In genomic region chr3:45670995-45671394, GRCh38 we compare ENCODE assay signal across 20 cellular contexts. TPM values are rescaled to one million over a fixed set of nuclear protein-coding genes. Genes with fewer than 3 reads are reported as not detected.
A peak's percentile ranks its signal among the peaks of the same experiment; 100 is the strongest.
DNase-seq lines count a peak whose midpoint lies in the region; TF ChIP-seq lines count a peak whose summit lies in the region.
"Had no signal": no experiment of that assay in that cellular context is flagged by ENCODE, and none has a peak within 500 bp of the region (broad histone marks: within the 10 kb centered on the region; RNA-seq: fewer than 3 reads in every experiment).

No MANE protein-coding gene starts in this region.

- no peak overlapping the region for H3K4me3 Mint-ChIP-seq in MCF 10A (ENCODE audit: unreplicated experiment)
- H3K4me3 Mint-ChIP-seq: activated naive CD4-positive, alpha-beta T cell treated with anti-CD3 and anti-CD28 coated beads, Interleukin-2, amount 50 U/mL, for 24 hours; CD4-positive, alpha-beta memory T cell; type B pancreatic cell had no signal

- no peak overlapping the region for H2AK5ac ChIP-seq in mesenchymal stem cell (ENCODE audit: low read length, severe bottlenecking)

- H2BK5ac ChIP-seq in mesenchymal stem cell (ENCODE audit: low read depth, low read length, poor library complexity, severe bottlenecking) = no peak overlapping the region

- 97% methylated on average over 2 of the region's 2 CpGs for WGBS in mesenchymal stem cell

- no peak overlapping the region for H2BK15ac ChIP-seq in mesenchymal stem cell (ENCODE audit: low read depth, poor library complexity, severe bottlenecking)

- TF ChIP-seq POLR2A in breast epithelium (IDR thresholded peaks at IDR 0.05) (no peak), uterus (IDR thresholded peaks at IDR 0.05) (no peak)

- H3K27me3 ChIP-seq in breast epithelium = no peaks in the 10 kb centered on the region
- no peaks in the 10 kb centered on the region for H3K27me3 ChIP-seq in mesenchymal stem cell (ENCODE audit: control insufficient read depth in 1 of 2, insufficient read depth in 1 of 2, low read length in 2 of 2)
- no peaks in the 10 kb centered on the region for H3K27me3 ChIP-seq in uterus

- no peak overlapping the region for H3K4ac ChIP-seq in mesenchymal stem cell (ENCODE audit: low read depth in 1 of 2, low read length in 2 of 2)

- peaks cover 26% of the 10 kb centered on the region for H3K79me1 ChIP-seq in mesenchymal stem cell (replicated peaks; ENCODE audit: low read length, poor library complexity, severe bottlenecking)

- H3K4me1 ChIP-seq in breast epithelium (peaks cover 0 to 31% of the 10 kb centered on the region in 2 donors), mesenchymal stem cell (ENCODE audit: control insufficient read depth, insufficient read depth, low read depth, low read length) (peaks cover 11% of the 10 kb centered on the region), uterus (no peaks in the 10 kb centered on the region)

- H3K23ac ChIP-seq in mesenchymal stem cell (ENCODE audit: low read length in 2 of 2) = no peak overlapping the region

- CTCF ChIA-PET in MCF 10A (lab: Yijun Ruan, JAX) = interaction anchor here (0.6 to 0.8 kb wide), 2 partner anchors 14 to 824 kb away, joined by 3 to 7 read pairs; no protein-coding TSS in a partner anchor

- H2AFZ ChIP-seq in mesenchymal stem cell (ENCODE audit: low read depth, low read length) = no peak overlapping the region

- no peaks in the 10 kb centered on the region for H3K9me3 ChIP-seq in breast epithelium
- H3K9me3 ChIP-seq in mesenchymal stem cell (ENCODE audit: control insufficient read depth, low read length) = no peaks in the 10 kb centered on the region
- no peaks in the 10 kb centered on the region for H3K9me3 ChIP-seq in uterus

- H3K4me1 Mint-ChIP-seq in MCF 10A (ENCODE audit: insufficient read depth, unreplicated experiment) = peaks cover 16% of the 10 kb centered on the region

- peak overlapping the region; percentile 56 for H3K9ac ChIP-seq in mesenchymal stem cell (ENCODE audit: low read length)

- H3K36me3 ChIP-seq in breast epithelium = no peaks in the 10 kb centered on the region
- H3K36me3 ChIP-seq in mesenchymal stem cell (ENCODE audit: control insufficient read depth in 1 of 2, insufficient read depth in 2 of 2, low read depth in 1 of 2, low read length in 2 of 2) = peaks cover 41 to 64% of the 10 kb centered on the region in 2 experiments
- no peaks in the 10 kb centered on the region for H3K36me3 ChIP-seq in uterus

- no peak overlapping the region for H2BK12ac ChIP-seq in mesenchymal stem cell (ENCODE audit: low read length in 2 of 2)

- no peak overlapping the region for H3K27ac Mint-ChIP-seq in MCF 10A (ENCODE audit: low read depth, unreplicated experiment)
- H3K27ac Mint-ChIP-seq: activated naive CD4-positive, alpha-beta T cell treated with anti-CD3 and anti-CD28 coated beads, Interleukin-2, amount 50 U/mL, for 24 hours; type B pancreatic cell had no signal

- no peaks in the 10 kb centered on the region for H3K9me3 Mint-ChIP-seq in MCF 10A (ENCODE audit: unreplicated experiment)
- H3K9me3 Mint-ChIP-seq: activated naive CD4-positive, alpha-beta T cell treated with anti-CD3 and anti-CD28 coated beads, Interleukin-2, amount 50 U/mL, for 24 hours; CD4-positive, alpha-beta memory T cell; type B pancreatic cell had no signal

- H3K14ac ChIP-seq in mesenchymal stem cell (ENCODE audit: low read length in 2 of 2) = no peak overlapping the region

- H3K18ac ChIP-seq in mesenchymal stem cell (ENCODE audit: low read depth in 1 of 2, low read length in 2 of 2) = no peak overlapping the region

- no peak overlapping the region for H2BK120ac ChIP-seq in mesenchymal stem cell (ENCODE audit: low read depth, low read length)

- BruUV-seq in MCF 10A (replicated peaks; lab: Mats Ljungman, UMichigan) = no TSS peak

- H3K4me3 ChIP-seq in breast epithelium = no peak overlapping the region
- H3K4me3 ChIP-seq in fibroblast of the aortic adventitia (ENCODE audit: low read depth, low read length) = no peak overlapping the region
- peak overlapping the region in 1 of 2 experiments; percentile 30 for H3K4me3 ChIP-seq in mesenchymal stem cell (ENCODE audit: insufficient read depth in 1 of 2, low read depth in 1 of 2, low read length in 2 of 2)
- H3K4me3 ChIP-seq in uterus = no peak overlapping the region
- H3K4me3 ChIP-seq: K562 had no signal

- H3K27me3 Mint-ChIP-seq in MCF 10A (ENCODE audit: insufficient read depth, unreplicated experiment) = no peaks in the 10 kb centered on the region
- H3K27me3 Mint-ChIP-seq: activated naive CD4-positive, alpha-beta T cell treated with anti-CD3 and anti-CD28 coated beads, Interleukin-2, amount 50 U/mL, for 24 hours; CD4-positive, alpha-beta memory T cell; type B pancreatic cell had no signal

- peaks cover 39% of the 10 kb centered on the region for H3K36me3 Mint-ChIP-seq in MCF 10A (ENCODE audit: insufficient read depth, unreplicated experiment)

- no peak overlapping the region for H3K4me2 ChIP-seq in mesenchymal stem cell (ENCODE audit: low read length, poor library complexity, severe bottlenecking)

- POLR2A ChIA-PET in MCF 10A (lab: Yijun Ruan, JAX) = interaction anchor here (0.9 kb wide), 1 partner anchor 11 kb away, joined by 3 read pairs; no protein-coding TSS in a partner anchor

- peak in 1 of 2 donors; percentile 53 for DNase-seq in breast epithelium (ENCODE audit: low spot score in 2 of 2)
- DNase-seq in MCF 10A (ENCODE audit: unreplicated experiment) = no peak
- DNase-seq in fibroblast of the aortic adventitia (ENCODE audit: low read depth) = peak; percentile 95
- no peak for DNase-seq in mesenchymal stem cell
- DNase-seq in uterus = peak; percentile 36 to 56
- no peak for DNase-seq in NCI-H82 (lab: John Stamatoyannopoulos, UW)
- DNase-seq in cerebellum (ENCODE audit: low spot score) = no peak
- no peak for DNase-seq in OCI-M1 (lab: John Stamatoyannopoulos, UW)
- DNase-seq: activated CD4-positive, alpha-beta T cell treated with anti-CD3 and anti-CD28 coated beads, Interleukin-2, amount 50 U/mL, for 1 hour; activated T-cell treated with anti-CD3 and anti-CD28 coated beads for 4 hours; CD4-positive, alpha-beta memory T cell; effector CD8-positive, alpha-beta T cell; NCI-H1048; NCI-H774; stimulated activated CD4-positive, alpha-beta T cell treated with anti-CD3 and anti-CD28 coated beads, Interleukin-4, amount 100 ng/mL, for 4 hours; SW 1271 had no signal

- no peak overlapping the region for H4K8ac ChIP-seq in mesenchymal stem cell (ENCODE audit: low read length)

- H3K27ac ChIP-seq in breast epithelium (peak overlapping the region; percentile 43 to 62), mesenchymal stem cell (ENCODE audit: low read length, poor library complexity, severe bottlenecking) (no peak overlapping the region), uterus (peak overlapping the region; percentile 5 to 10)
- H3K27ac ChIP-seq: HL-60 had no signal

- H4K91ac ChIP-seq in mesenchymal stem cell (ENCODE audit: low read length) = no peak overlapping the region

- intact Hi-C loops in breast epithelium (cut with DNase I; ENCODE audit: low total_unique reads) = no loop called here
- intact Hi-C loops in MCF 10A (cut with micrococcal nuclease) = no loop called here
- intact Hi-C loops in uterus (cut with DNase I; ENCODE audit: low total_unique reads) = no loop called here

- TF ChIP-seq CTCF in breast epithelium (IDR thresholded peaks at IDR 0.05) (no peak), MCF 10A (IDR thresholded peaks at IDR 0.05; ENCODE audit: unreplicated experiment) (no peak), fibroblast of the aortic adventitia (IDR thresholded peaks at IDR 0.05; ENCODE audit: insufficient read depth, low read length) (peak; percentile 0), uterus (IDR thresholded peaks at IDR 0.05) (no peak)

RNA-seq across cellular contexts. Expression of gene SACM1L, which starts 18.2 kb away (rescaled TPM):
- 10 to 100 TPM; 49.3 to 84.7 (median 61.3) TPM for total RNA-seq in breast epithelium
- total RNA-seq in MCF 10A (2022) = 39.3 and 44.5 TPM in 2 replicates
- total RNA-seq in fibroblast of the aortic adventitia (ENCODE audit: low replicate concordance) = 18.5 and 30.7 TPM in 2 replicates
- 20.4 TPM for polyA plus RNA-seq in mesenchymal stem cell (2013, experiment 1 of 2)
- polyA plus RNA-seq in mesenchymal stem cell (2013, experiment 2 of 2) = 22.4 TPM
- 10 to 100 TPM; 24.3 to 83.0 (median 68.7) TPM for total RNA-seq in uterus
- total RNA-seq in cerebellum = 63.8 TPM

Comparison
In these comparisons a context has a peak if more than half of its experiments do, and no peak if none do; other contexts are left out.
1. DNase-seq: peak in fibroblast of the aortic adventitia (single experiment) and uterus (2 of 2); none in MCF 10A (single experiment), mesenchymal stem cell (single experiment), NCI-H82 (single experiment), cerebellum (single experiment) and OCI-M1 (single experiment).